8 cellular contexts compared by ENCODE assay signal in the genomic region with DNA sequence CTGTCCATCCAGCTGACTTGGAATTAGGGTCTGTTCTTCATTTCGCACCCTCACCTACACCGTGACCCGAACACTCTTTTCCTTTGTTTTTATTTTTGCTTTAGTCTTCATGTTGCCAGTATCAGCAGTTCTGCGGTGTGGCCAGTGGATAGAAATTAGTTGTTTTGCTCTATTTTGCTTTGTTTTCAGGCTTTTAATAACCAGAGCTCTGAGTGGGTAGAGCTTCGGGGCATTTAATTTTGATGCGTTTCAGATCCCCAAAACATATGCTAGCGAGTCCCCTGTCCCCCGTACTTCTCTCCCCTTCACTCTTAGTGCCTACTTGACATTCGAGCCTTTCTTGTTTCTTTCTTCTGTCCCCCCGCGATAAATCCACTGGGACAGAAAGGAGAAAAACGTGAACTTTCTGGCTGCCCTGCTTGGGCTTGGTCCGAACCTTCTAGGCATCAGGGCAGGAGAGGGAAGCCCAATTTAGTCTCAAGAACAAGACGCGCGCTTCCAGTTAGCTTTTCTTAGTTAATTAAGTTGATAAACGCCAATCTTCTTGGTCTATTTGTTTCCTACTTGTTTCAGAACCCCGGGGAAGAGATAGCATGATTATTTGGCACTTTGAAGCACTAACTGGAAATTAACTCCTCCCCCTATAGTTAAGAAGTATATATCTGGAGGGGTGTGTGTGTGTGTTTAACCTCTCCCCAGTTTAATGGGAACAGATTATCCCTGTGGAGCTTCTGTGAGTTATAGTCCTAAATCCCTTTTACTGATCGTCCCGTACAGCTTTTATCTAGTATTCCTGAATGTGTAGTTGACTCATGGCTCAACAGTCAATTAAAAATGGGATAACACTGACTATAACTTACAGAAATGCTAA. TPM values are rescaled to one million over a fixed set of nuclear protein-coding genes. Genes with fewer than 3 reads are reported as not detected.
DNase-seq lines count a peak whose midpoint lies in the region; ATAC-seq, FAIRE-seq and TF ChIP-seq lines count a peak whose summit lies in the region.

No MANE protein-coding gene starts in this region.

- POLR2A ChIA-PET in AG04449 (lab: Yijun Ruan, JAX): interaction anchor here (0.6 to 1.6 kb wide), 3 partner anchors 11 to 322 kb away, joined by 3 to 5 read pairs (median 4); a partner anchor contains a TSS

- peaks cover 0 to 19% (median 0%) of the 10 kb centered on the region in 3 donors for H3K36me3 ChIP-seq in esophagus squamous epithelium
- H3K36me3 ChIP-seq in ovary: no peaks in the 10 kb centered on the region

- H3K27ac Mint-ChIP-seq in T-helper 2 cell treated with Interferon-gamma antibody and Interleukin-4, amounts not matched to agents 5 μg/mL and 100 μg/mL, for 36 hours: peak overlapping the region; percentile 91

- H3K9me3 ChIP-seq in esophagus squamous epithelium (no peaks in the 10 kb centered on the region), ovary (no peaks in the 10 kb centered on the region)

- TF ChIP-seq CTCF in AG04449 (IDR thresholded peaks at IDR 0.05; ENCODE audit: insufficient read depth, low read length, missing control alignments): no peak
- TF ChIP-seq CTCF in esophagus squamous epithelium (IDR thresholded peaks at IDR 0.05): no peak
- no peak for TF ChIP-seq CTCF in ovary (IDR thresholded peaks at IDR 0.05)

- FAIRE-seq in GM19239 (lab: Jason Lieb, UNC): no peak

- no peaks in the 10 kb centered on the region for H3K9me3 Mint-ChIP-seq in T-helper 2 cell treated with Interferon-gamma antibody and Interleukin-4, amounts not matched to agents 5 μg/mL and 100 μg/mL, for 36 hours

- H3K4me3 ChIP-seq in AG04449 (ENCODE audit: low read depth, low read length) (peak overlapping the region; percentile 86), esophagus squamous epithelium (peak overlapping the region; percentile 64 to 95 (median 88)), ovary (peak overlapping the region; percentile 87)

- DNase-seq in AG04449 (ENCODE audit: low read depth, low spot score) (no peak), esophagus squamous epithelium (lab: John Stamatoyannopoulos, UW) (no peak), ovary (no peak), GM19239 (ENCODE audit: insufficient read length, low spot score) (no peak), NCI-H187 (lab: John Stamatoyannopoulos, UW) (no peak), SKM-1 (lab: John Stamatoyannopoulos, UW; ENCODE audit: unreplicated experiment) (no peak)
- no peak for DNase-seq in T-helper 2 cell treated with Interferon-gamma antibody and Interleukin-4, amounts not matched to agents 5 μg/mL and 100 μg/mL, for 36 hours (ENCODE audit: low spot score)

- H3K4me1 ChIP-seq in esophagus squamous epithelium (peaks cover 0 to 38% (median 13%) of the 10 kb centered on the region in 3 donors), ovary (ENCODE audit: insufficient read depth) (peaks cover 2% of the 10 kb centered on the region)

- no peaks in the 10 kb centered on the region for H3K27me3 Mint-ChIP-seq in T-helper 2 cell treated with Interferon-gamma antibody and Interleukin-4, amounts not matched to agents 5 μg/mL and 100 μg/mL, for 36 hours (ENCODE audit: low read depth)

- H3K4me3 Mint-ChIP-seq in T-helper 2 cell treated with Interferon-gamma antibody and Interleukin-4, amounts not matched to agents 5 μg/mL and 100 μg/mL, for 36 hours: peak overlapping the region; percentile 98

- H3K36me3 Mint-ChIP-seq in T-helper 2 cell treated with Interferon-gamma antibody and Interleukin-4, amounts not matched to agents 5 μg/mL and 100 μg/mL, for 36 hours (ENCODE audit: low read depth): peaks cover 4% of the 10 kb centered on the region

- peak overlapping the region; percentile 96 to 99 (median 98) for H3K27ac ChIP-seq in esophagus squamous epithelium
- peak overlapping the region; percentile 79 to 100 for H3K27ac ChIP-seq in ovary

- TF ChIP-seq EP300 in ovary (IDR thresholded peaks at IDR 0.05): no peak

- peak in 2 of 4 donors; percentile 21 to 50 for TF ChIP-seq POLR2A in esophagus squamous epithelium (IDR thresholded peaks at IDR 0.05)
- peak; percentile 9 for TF ChIP-seq POLR2A in ovary (IDR thresholded peaks at IDR 0.05)

- peak; percentile 0 for ATAC-seq in GM19455 (IDR thresholded peaks at IDR 0.05; ENCODE audit: unreplicated experiment)

- peaks cover 44% of the 10 kb centered on the region for H3K4me1 Mint-ChIP-seq in T-helper 2 cell treated with Interferon-gamma antibody and Interleukin-4, amounts not matched to agents 5 μg/mL and 100 μg/mL, for 36 hours (ENCODE audit: low read depth)

- H3K27me3 ChIP-seq in esophagus squamous epithelium (no peaks in the 10 kb centered on the region), ovary (no peaks in the 10 kb centered on the region)

- intact Hi-C loops in esophagus squamous epithelium (cut with DNase I): no loop called here
- intact Hi-C loops in ovary (cut with DNase I): loop anchor here in 2 of 4 donors (5.0 to 10.0 kb wide), 2 partner anchors 113 to 159 kb away; a partner anchor contains a TSS

- WGBS in esophagus squamous epithelium, 2 donors: 0 to 3% methylated on average over 19 to 20 of the region's 20 CpGs
- WGBS in ovary, 3 donors: 1% methylated on average over 20 of the region's 20 CpGs

- CTCF ChIA-PET in AG04449 (lab: Yijun Ruan, JAX): interaction anchor here (1.1 to 4.2 kb wide), 7 partner anchors 12 to 523 kb away, joined by 3 to 55 read pairs (median 4); no protein-coding TSS in a partner anchor

RNA-seq across cellular contexts. Expression of a gene that starts 0.9 kb away (rescaled TPM):
- total RNA-seq in esophagus squamous epithelium: 1 to 10 TPM; 1.9 to 6.5 (median 3.5) TPM
- total RNA-seq in ovary: 10 to 100 TPM in 2 of 7 donors, 1 to 10 TPM in 5; 7.8 to 16.6 (median 9.4) TPM
- polyA plus RNA-seq in ovary: 1 to 10 TPM; 3.3 to 5.9 TPM

RNA-seq across cellular contexts. Expression of a gene that starts 1.1 kb away (rescaled TPM):
- total RNA-seq in esophagus squamous epithelium: 10 to 100 TPM in 3 of 4 donors, 1 to 10 TPM in 1; 7.9 to 29.9 (median 15.3) TPM
- total RNA-seq in ovary: 10 to 100 TPM; 13.1 to 24.9 (median 20.2) TPM
- polyA plus RNA-seq in ovary: 10 to 100 TPM in 1 of 2 donors, 1 to 10 TPM in 1; 8.0 to 15.8 TPM
